Comparison of ENCODE assay signal across 25 cellular contexts in the genomic region with DNA sequence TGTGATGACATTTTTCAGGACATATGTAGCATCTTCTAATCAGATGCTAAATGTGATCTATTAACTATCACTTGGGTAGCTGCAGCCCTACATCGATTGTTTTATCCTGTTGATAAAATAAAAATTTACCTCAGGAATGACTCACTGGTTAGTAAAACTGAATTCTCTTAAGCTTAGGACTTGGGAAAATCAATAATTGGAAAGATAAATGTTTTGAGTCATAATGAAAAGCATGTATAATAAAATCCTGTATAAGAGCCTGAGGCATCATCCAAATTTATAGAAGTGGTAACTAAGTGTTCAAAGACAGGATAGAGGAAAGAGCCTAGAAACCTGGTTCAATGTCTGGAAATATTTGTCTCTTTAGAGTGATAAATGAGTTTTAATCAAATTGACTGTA.
"Had no signal": no experiment of that assay in that cellular context is flagged by ENCODE, and none has a peak within 500 bp of the region (broad histone marks: within the 10 kb centered on the region; RNA-seq: fewer than 3 reads in every experiment).

No MANE protein-coding gene starts in this region.

- DNase-seq: colonic mucosa; cortex of kidney; dermis blood vessel endothelial cell; dorsolateral prefrontal cortex; effector CD4-positive, alpha-beta T cell; effector CD8-positive, alpha-beta T cell; effector memory CD4-positive, alpha-beta T cell; effector memory CD8-positive, alpha-beta T cell; endodermal cell; erythroblast; esophagus squamous epithelium; foreskin fibroblast; foreskin keratinocyte; foreskin melanocyte; gastrocnemius medialis; glutamatergic neuron; head of caudate nucleus; heart left ventricle; heart right ventricle had no signal

- H3K4me1 ChIP-seq: colonic mucosa, esophagus muscularis mucosa, esophagus squamous epithelium, foreskin keratinocyte, gastrocnemius medialis, gastroesophageal sphincter, heart left ventricle, heart right ventricle had no signal

- H3K27me3 ChIP-seq: colonic mucosa, dorsolateral prefrontal cortex, esophagus muscularis mucosa, esophagus squamous epithelium, foreskin keratinocyte, gastrocnemius medialis, gastroesophageal sphincter, heart left ventricle, heart right ventricle, hepatocyte had no signal

- H3K79me2 ChIP-seq: hepatocyte had no signal

- H3K27ac ChIP-seq: colonic mucosa, coronary artery, dorsolateral prefrontal cortex, epithelial cell of prostate, esophagus muscularis mucosa, esophagus squamous epithelium, foreskin keratinocyte, gastrocnemius medialis, gastroesophageal sphincter, heart left ventricle, heart right ventricle, hepatocyte had no signal

- H3K4me2 ChIP-seq: hepatocyte had no signal

- H3K36me3 ChIP-seq: colonic mucosa, esophagus muscularis mucosa, esophagus squamous epithelium, gastrocnemius medialis, gastroesophageal sphincter, heart left ventricle, heart right ventricle had no signal

- H2AFZ ChIP-seq: hepatocyte had no signal

- H3K9me3 ChIP-seq: colonic mucosa, esophagus muscularis mucosa, esophagus squamous epithelium, gastrocnemius medialis, gastroesophageal sphincter, heart left ventricle, heart right ventricle had no signal

- ATAC-seq: effector memory CD8-positive, alpha-beta T cell; esophagus mucosa; foreskin keratinocyte; gastrocnemius medialis; gastroesophageal sphincter; heart left ventricle; heart right ventricle had no signal

- H3K4me3 ChIP-seq: colonic mucosa, coronary artery, dorsolateral prefrontal cortex, esophagus muscularis mucosa, esophagus squamous epithelium, gastrocnemius medialis, gastroesophageal sphincter, heart left ventricle, heart right ventricle, hepatocyte had no signal
